Comparison of ENCODE assay signal across 8 cellular contexts in genomic region chr1:241998412-241998921, GRCh38. TPM values are rescaled to one million over a fixed set of nuclear protein-coding genes. Genes with fewer than 3 reads are reported as not detected.
DNase-seq lines count a peak whose midpoint lies in the region; ATAC-seq and TF ChIP-seq lines count a peak whose summit lies in the region.

No MANE protein-coding gene starts in this region.

- ATAC-seq in HG03108 (IDR thresholded peaks at IDR 0.05; ENCODE audit: unreplicated experiment) (peak; percentile 72), RWPE2 (ENCODE audit: low read depth) (peak; percentile 84)

- H3K36me3 ChIP-seq in RWPE2 (ENCODE audit: low read depth) (no peaks in the 10 kb centered on the region), testis (ENCODE audit: low read depth, missing control alignments) (no peaks in the 10 kb centered on the region)

- H3K4me3 ChIP-seq in RWPE2 (ENCODE audit: severe bottlenecking) (no peak overlapping the region), testis (peak overlapping the region in 1 of 2 donors; percentile 46)

- no peaks in the 10 kb centered on the region for H3K9me3 ChIP-seq in RWPE2 (ENCODE audit: severe bottlenecking)
- no peaks in the 10 kb centered on the region for H3K9me3 ChIP-seq in testis

- peak; percentile 67 for TF ChIP-seq CTCF in RWPE2 (IDR thresholded peaks at IDR 0.05; ENCODE audit: poor library complexity, severe bottlenecking)
- TF ChIP-seq CTCF in testis (IDR thresholded peaks at IDR 0.05) = peak; percentile 31 to 65 (median 60)

- H3K4me1 ChIP-seq in RWPE2 (ENCODE audit: insufficient read depth, poor library complexity, severe bottlenecking) (no peaks in the 10 kb centered on the region), testis (peaks cover 4% of the 10 kb centered on the region)

- 4 to 7% methylated on average over 20 of the region's 20 CpGs for whole genome bisulfite sequencing in testis, 2 donors

- DNase-seq in activated gamma-delta T cell treated with Interleukin-2 at 50 U/mL for 16 hours (peak; percentile 29), activated gamma-delta T cell (lab: John Stamatoyannopoulos, UW) (no peak), RWPE2 (ENCODE audit: low spot score) (peak; percentile 50), germinal center (ENCODE audit: low spot score) (peak; percentile 57), occipital lobe (lab: John Stamatoyannopoulos, UW) (peak; percentile 23), testis (peak; percentile 75)
- DNase-seq in activated naive CD4-positive, alpha-beta T cell (lab: John Stamatoyannopoulos, UW) = peak in 3 of 4 experiments; percentile 14 to 29 (median 29)

- intact Hi-C loops in testis (cut with DNase I; ENCODE audit: low total_unique reads) = no loop called here

- H3K27me3 ChIP-seq in RWPE2 (ENCODE audit: insufficient read depth, poor library complexity, severe bottlenecking) (no peaks in the 10 kb centered on the region), testis (no peaks in the 10 kb centered on the region)

- H3K27ac ChIP-seq in RWPE2 (ENCODE audit: poor library complexity, severe bottlenecking) (no peak overlapping the region), testis (no peak overlapping the region)

- no peak for TF ChIP-seq POLR2A in testis (IDR thresholded peaks at IDR 0.05)

RNA-seq across cellular contexts. Expression of gene MAP1LC3C, which starts 0.4 kb away (rescaled TPM):
- 0.78 TPM for total RNA-seq in occipital lobe
- under 1 TPM; 0.50 to 0.63 TPM for total RNA-seq in testis
- 0.65 TPM for polyA plus RNA-seq in testis (ENCODE audit: insufficient read depth, low read depth, low replicate concordance)

RNA-seq across cellular contexts. Expression of gene BECN2, which starts 40.9 kb away (rescaled TPM):
- total RNA-seq in occipital lobe = not detected
- total RNA-seq in testis = not detected
- polyA plus RNA-seq in testis (ENCODE audit: insufficient read depth, low read depth, low replicate concordance) = not detected
